Comparison of ENCODE assay signal across 2 cellular contexts in the genomic region with DNA sequence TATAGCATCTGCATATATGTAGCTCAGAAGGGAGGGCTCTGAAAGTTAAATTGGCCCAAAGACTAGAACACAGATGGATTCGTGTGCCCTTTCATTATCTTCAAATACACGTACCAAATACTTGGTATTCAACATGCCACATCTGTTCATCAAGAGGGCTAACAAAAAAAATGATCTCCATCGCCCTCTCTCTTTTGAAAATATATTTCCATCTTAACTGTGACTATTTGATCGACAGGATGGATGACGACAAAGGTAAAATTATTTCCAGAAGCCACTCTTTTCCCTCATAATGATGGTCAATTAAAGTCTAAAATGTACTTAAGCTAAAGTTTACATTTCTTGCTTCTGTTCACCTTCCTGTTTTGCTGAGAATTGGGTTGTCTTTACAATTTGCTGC.
TF ChIP-seq lines count a peak whose summit lies in the region.

No MANE protein-coding gene starts in this region.

TF ChIP-seq in SK-N-SH, 30 proteins besides CTCF, POLR2A, EP300 and RAD21 (continued from another document):
- TF ChIP-seq IRF3 (IDR thresholded peaks at IDR 0.05; ENCODE audit: low read depth, low read length), result no peak
TF ChIP-seq in SK-N-SH: peak in this region for 0.

TF ChIP-seq in SK-N-SH treated with all-trans-retinoic acid at 6 μM for 48 hours, 23 proteins besides CTCF, POLR2A, EP300 and RAD21 (continued from another document):
- TF ChIP-seq TSHZ2 (CRISPR knock-in tag; IDR thresholded peaks at IDR 0.05) (no peak), OSR1 (CRISPR knock-in tag; IDR thresholded peaks at IDR 0.05) (no peak), BACH2 (CRISPR knock-in tag; IDR thresholded peaks at IDR 0.05; ENCODE audit: borderline replicate concordance) (no peak)
